ENCODE assay signal across 2 cellular contexts in genomic region chr2:88098558-88098900, GRCh38.
TF ChIP-seq lines count a peak whose summit lies in the region.

No MANE protein-coding gene starts in this region.

TF ChIP-seq in GM12878, 131 proteins besides CTCF, POLR2A, EP300 and RAD21:
- no peak for TF ChIP-seq NR2F1 (conservative IDR thresholded peaks at IDR 0.05)
- no peak for TF ChIP-seq NR2C1 (IDR thresholded peaks at IDR 0.05)
- no peak for TF ChIP-seq SP1 (IDR thresholded peaks at IDR 0.05; ENCODE audit: low read depth, low read length)
- TF ChIP-seq SMAD1 (IDR thresholded peaks at IDR 0.05; ENCODE audit: low read depth, partially characterized antibody): no peak
- TF ChIP-seq SMC3 (IDR thresholded peaks at IDR 0.05; ENCODE audit: borderline replicate concordance, low read length): no peak
- no peak for TF ChIP-seq STAT3 (IDR thresholded peaks at IDR 0.05; ENCODE audit: low read depth, low read length)
- no peak for TF ChIP-seq YY1 (IDR thresholded peaks at IDR 0.05; ENCODE audit: low read depth, low read length)
- no peak for TF ChIP-seq ASH2L (IDR thresholded peaks at IDR 0.05; ENCODE audit: borderline replicate concordance, low read depth)
- TF ChIP-seq EGR1 (IDR thresholded peaks at IDR 0.05; ENCODE audit: borderline replicate concordance in 1 of 2, low read depth in 2 of 2, low read length in 2 of 2): no peak
- TF ChIP-seq RCOR1 (conservative IDR thresholded peaks at IDR 0.05; ENCODE audit: low read depth, low read length): no peak
- TF ChIP-seq ZNF622 (IDR thresholded peaks at IDR 0.05): no peak
- TF ChIP-seq NR2C2 (IDR thresholded peaks at IDR 0.05; ENCODE audit: borderline replicate concordance, control insufficient read depth, insufficient read length, low read depth): no peak
- no peak for TF ChIP-seq TCF12 (IDR thresholded peaks at IDR 0.05; ENCODE audit: low read depth, low read length)
- no peak for TF ChIP-seq JUNB (IDR thresholded peaks at IDR 0.05)
- TF ChIP-seq MAX (IDR thresholded peaks at IDR 0.05; ENCODE audit: low read depth, low read length): no peak
- TF ChIP-seq SKIL (IDR thresholded peaks at IDR 0.05; ENCODE audit: low read depth, poor library complexity, severe bottlenecking): no peak

TF ChIP-seq in K562, 482 proteins besides CTCF, POLR2A, EP300 and RAD21:
- no peak for TF ChIP-seq ZNF3 (CRISPR knock-in tag; IDR thresholded peaks at IDR 0.05)
- no peak for TF ChIP-seq ZNF407 (IDR thresholded peaks at IDR 0.05; ENCODE audit: low read depth)
- TF ChIP-seq KDM1A (IDR thresholded peaks at IDR 0.05): peak; percentile 29 to 34; a peak in 1 of 4 replicates
- TF ChIP-seq BCOR (IDR thresholded peaks at IDR 0.05): peak; percentile 80
- no peak for TF ChIP-seq ETS2 (tag; IDR thresholded peaks at IDR 0.05; ENCODE audit: borderline replicate concordance, poor library complexity, severe bottlenecking)
- TF ChIP-seq RBM25 (IDR thresholded peaks at IDR 0.05; ENCODE audit: low read depth, low read length, severe bottlenecking): peak; percentile 91
